In genomic region chr15:89575656-89576416, GRCh38 we compare ENCODE assay signal across 8 cellular contexts.
A peak's percentile ranks its signal among the peaks of the same experiment; 100 is the strongest.
DNase-seq lines count a peak whose midpoint lies in the region; ATAC-seq lines count a peak whose summit lies in the region.

No MANE protein-coding gene starts in this region.

- H3K27ac ChIP-seq in HUES48 (ENCODE audit: low read depth, low read length): peak overlapping the region; percentile 86

- DNase-seq in EL (peak; percentile 33), pons (ENCODE audit: low spot score) (no peak)
- DNase-seq in activated T-helper 9 cell treated with anti-CD3 and anti-CD28 coated beads, Interleukin-2, amount 50 U/mL, for 16 hours (ENCODE audit: low read depth): peak; percentile 2
- DNase-seq in stimulated activated CD4-positive, alpha-beta T cell treated with anti-CD3 and anti-CD28 coated beads, Interleukin-1b, Interleukin-23, amount 100 ng/mL, for 48 hours: peak; percentile 18
- no peak for DNase-seq in effector CD8-positive, alpha-beta T cell (lab: John Stamatoyannopoulos, UW)

- peak overlapping the region; percentile 68; the same call in 1 of the 2 replicates for H3K9ac ChIP-seq in HUES48 (ENCODE audit: low read depth, low read length)
- peak overlapping the region; percentile 73 for H3K9ac ChIP-seq in iPS-15b (ENCODE audit: low read depth, low read length)

- peaks cover 9% of the 10 kb centered on the region; the same call in 1 of the 2 replicates for H3K4me1 ChIP-seq in HUES48 (ENCODE audit: control insufficient read depth, insufficient read depth, low read length)
- H3K4me1 ChIP-seq in iPS-15b (ENCODE audit: control insufficient read depth, insufficient read depth, low read length): peaks cover 5% of the 10 kb centered on the region

- H3K36me3 ChIP-seq in HUES48 (ENCODE audit: control insufficient read depth, insufficient read depth, low read length) (peaks cover 27% of the 10 kb centered on the region), iPS-15b (ENCODE audit: control insufficient read depth, insufficient read depth, low read length) (peaks cover 14% of the 10 kb centered on the region)

- H3K27me3 ChIP-seq in HUES48 (ENCODE audit: control insufficient read depth, insufficient read depth, low read length) (no peaks in the 10 kb centered on the region), iPS-15b (ENCODE audit: control insufficient read depth, insufficient read depth, low read length) (no peaks in the 10 kb centered on the region)

- ATAC-seq in GM21423 (IDR thresholded peaks at IDR 0.05; ENCODE audit: unreplicated experiment): peak; percentile 8

- H3K4me3 ChIP-seq in HUES48 (ENCODE audit: low read depth, low read length) (peak overlapping the region; percentile 92), iPS-15b (ENCODE audit: low read depth, low read length) (peak overlapping the region; percentile 97)

- H3K9me3 ChIP-seq in HUES48 (ENCODE audit: control insufficient read depth, insufficient read depth, low read length): no peaks in the 10 kb centered on the region
- H3K9me3 ChIP-seq in iPS-15b (ENCODE audit: control insufficient read depth, insufficient read depth, low read length): no peaks in the 10 kb centered on the region

Comparison
In these comparisons a context has a peak if more than half of its experiments do, and no peak if none do; other contexts are left out.
1. DNase-seq: peak in EL (single experiment), activated T-helper 9 cell treated with anti-CD3 and anti-CD28 coated beads, Interleukin-2, amount 50 U/mL, for 16 hours (single experiment) and stimulated activated CD4-positive, alpha-beta T cell treated with anti-CD3 and anti-CD28 coated beads, Interleukin-1b, Interleukin-23, amount 100 ng/mL, for 48 hours (single experiment); none in effector CD8-positive, alpha-beta T cell (single experiment) and pons (single experiment).